ENCODE assay signal across 1 cellular context in genomic region chr18:9827211-9827855, GRCh38.
TF ChIP-seq lines count a peak whose summit lies in the region.

No MANE protein-coding gene starts in this region.

TF ChIP-seq in HCT116, 20 proteins besides CTCF, POLR2A, EP300 and RAD21 (continued from another document):
- TF ChIP-seq ATF3 (IDR thresholded peaks at IDR 0.05) (no peak), EZH2 (IDR thresholded peaks at IDR 0.05) (no peak), SIN3A (IDR thresholded peaks at IDR 0.05; ENCODE audit: low read depth) (no peak), TCF7L2 (IDR thresholded peaks at IDR 0.05; ENCODE audit: borderline replicate concordance, extremely low read depth, insufficient read depth, insufficient read length) (no peak), REST (IDR thresholded peaks at IDR 0.05; ENCODE audit: low read depth) (no peak), CBX3 (IDR thresholded peaks at IDR 0.05; ENCODE audit: low read depth) (no peak), EGR1 (IDR thresholded peaks at IDR 0.05; ENCODE audit: low read depth) (no peak), EZH2phosphoT487 (IDR thresholded peaks at IDR 0.05; ENCODE audit: borderline replicate concordance) (no peak), POLR2AphosphoS5 (IDR thresholded peaks at IDR 0.05; ENCODE audit: low read depth, low read length) (no peak), YY1 (IDR thresholded peaks at IDR 0.05; ENCODE audit: extremely low read depth, insufficient replicate concordance, low read depth, low read length) (no peak), SP1 (IDR thresholded peaks at IDR 0.05; ENCODE audit: low read depth) (no peak), JUND (IDR thresholded peaks at IDR 0.05) (no peak)
